ENCODE assay signal across 13 cellular contexts in the genomic region with DNA sequence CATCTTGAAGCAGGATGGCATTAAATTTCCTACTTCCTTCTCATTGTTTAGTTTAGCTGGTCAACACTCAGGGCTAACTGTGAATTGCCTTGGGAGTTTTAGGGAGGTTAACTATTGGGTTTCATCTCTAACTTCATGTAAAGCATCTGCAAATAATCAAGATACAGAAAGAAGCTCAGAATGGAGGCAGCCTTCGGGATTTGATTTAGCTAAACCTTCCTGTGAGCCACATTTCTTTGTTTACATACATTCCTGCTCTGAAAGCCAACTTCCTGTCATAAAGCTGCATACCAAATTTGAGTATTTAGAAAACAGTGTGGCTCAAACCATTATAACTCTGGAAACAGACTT.
DNase-seq lines count a peak whose midpoint lies in the region; ATAC-seq and TF ChIP-seq lines count a peak whose summit lies in the region.
"Had no signal": no experiment of that assay in that cellular context is flagged by ENCODE, and none has a peak within 500 bp of the region (broad histone marks: within the 10 kb centered on the region; RNA-seq: fewer than 3 reads in every experiment).

No MANE protein-coding gene starts in this region.

- no peak overlapping the region for H2AK5ac ChIP-seq in trophoblast cell (ENCODE audit: low read length)

- H2BK12ac ChIP-seq in trophoblast cell (ENCODE audit: low read length) = no peak overlapping the region

- H3K4me3 ChIP-seq in esophagus squamous epithelium (peak overlapping the region in 1 of 4 donors; percentile 7), trophoblast cell (ENCODE audit: low read depth, low read length) (no peak overlapping the region), body of pancreas (no peak overlapping the region)
- H3K4me3 ChIP-seq: MG63 had no signal

- no peak for TF ChIP-seq POLR2A in esophagus squamous epithelium (IDR thresholded peaks at IDR 0.05)
- no peak for TF ChIP-seq POLR2A in body of pancreas (IDR thresholded peaks at IDR 0.05)

- H3K9me3 ChIP-seq in esophagus squamous epithelium (peaks cover 0 to 10% (median 0%) of the 10 kb centered on the region in 3 donors), trophoblast cell (ENCODE audit: insufficient read depth, low read depth, low read length) (no peaks in the 10 kb centered on the region), body of pancreas (no peaks in the 10 kb centered on the region)
- H3K9me3 ChIP-seq: MG63 had no signal

- no peak overlapping the region for H2AFZ ChIP-seq in trophoblast cell (ENCODE audit: insufficient read depth, low read length, poor library complexity)

- H3K4ac ChIP-seq in trophoblast cell (ENCODE audit: low read depth, low read length) = no peak overlapping the region

- no peak overlapping the region for H3K14ac ChIP-seq in trophoblast cell (ENCODE audit: low read length)

- intact Hi-C loops in esophagus squamous epithelium (cut with DNase I) (no loop called here), body of pancreas (cut with DNase I) (no loop called here)

- H2BK120ac ChIP-seq in trophoblast cell (ENCODE audit: insufficient read depth, low read length, poor library complexity) = no peak overlapping the region

- H4K91ac ChIP-seq in trophoblast cell (ENCODE audit: low read depth, low read length) = no peak overlapping the region

- H3K36me3 ChIP-seq in esophagus squamous epithelium (no peaks in the 10 kb centered on the region), trophoblast cell (ENCODE audit: control insufficient read depth in 1 of 2, insufficient read depth in 2 of 2, low read length in 2 of 2) (no peaks in the 10 kb centered on the region), body of pancreas (replicated peaks in 1 of 2; ENCODE audit: insufficient read depth in 1 of 2, low read depth in 2 of 2) (no peaks in the 10 kb centered on the region)
- H3K36me3 ChIP-seq: MG63 had no signal

- no peak overlapping the region for H3K4me2 ChIP-seq in trophoblast cell (ENCODE audit: low read length)

- no peak overlapping the region for H3K9ac ChIP-seq in trophoblast cell (ENCODE audit: low read length)

- no peak overlapping the region for H3K23ac ChIP-seq in trophoblast cell (ENCODE audit: low read length)

- H3K18ac ChIP-seq in trophoblast cell (ENCODE audit: low read length) = no peak overlapping the region

- WGBS in esophagus squamous epithelium, 2 donors = 0% methylated on average over 1 of the region's 1 CpG
- no CpG with 5 or more reads among the region's 1 CpG for WGBS in trophoblast cell (ENCODE audit: extremely low coverage, insufficient coverage, insufficient read length)
- 0 to 3% methylated on average over 1 of the region's 1 CpG for WGBS in body of pancreas, 2 donors

- ATAC-seq in body of pancreas (no peak), omental fat pad (ENCODE audit: low FRiP score) (no peak)

- H2BK5ac ChIP-seq in trophoblast cell (ENCODE audit: low read depth, low read length, poor library complexity) = no peak overlapping the region

- peak overlapping the region; percentile 9 to 82 (median 60) for H3K27ac ChIP-seq in esophagus squamous epithelium
- peak overlapping the region; percentile 52 for H3K27ac ChIP-seq in trophoblast cell (ENCODE audit: low read depth, low read length)
- H3K27ac ChIP-seq in body of pancreas = no peak overlapping the region

- H4K12ac ChIP-seq in trophoblast cell (ENCODE audit: low read depth, low read length) = no peak overlapping the region

- H3K27me3 ChIP-seq in esophagus squamous epithelium (no peaks in the 10 kb centered on the region), trophoblast cell (ENCODE audit: insufficient read depth, low read length) (no peaks in the 10 kb centered on the region), body of pancreas (no peaks in the 10 kb centered on the region)
- H3K27me3 ChIP-seq: MG63 had no signal

- TF ChIP-seq CTCF in esophagus squamous epithelium (IDR thresholded peaks at IDR 0.05) (no peak), body of pancreas (IDR thresholded peaks at IDR 0.05) (no peak), omental fat pad (IDR thresholded peaks at IDR 0.05) (no peak)

- peaks cover 2% of the 10 kb centered on the region for H3K79me1 ChIP-seq in trophoblast cell (ENCODE audit: low read length)

- no peaks in the 10 kb centered on the region for H3K79me2 ChIP-seq in trophoblast cell (ENCODE audit: control insufficient read depth, insufficient read depth, low read length, poor library complexity)

- peaks cover 0 to 16% (median 0%) of the 10 kb centered on the region in 3 donors for H3K4me1 ChIP-seq in esophagus squamous epithelium
- peaks cover 2 to 4% of the 10 kb centered on the region in 2 experiments for H3K4me1 ChIP-seq in trophoblast cell (ENCODE audit: control insufficient read depth in 1 of 2, insufficient read depth in 2 of 2, low read length in 2 of 2)
- H3K4me1 ChIP-seq in body of pancreas = no peaks in the 10 kb centered on the region

- H4K8ac ChIP-seq in trophoblast cell (ENCODE audit: low read depth, low read length) = no peak overlapping the region

- DNase-seq in EH (ENCODE audit: low read depth) (peak; percentile 98), NCI-H69 (lab: John Stamatoyannopoulos, UW) (peak; percentile 40), esophagus squamous epithelium (lab: John Stamatoyannopoulos, UW) (no peak), trophoblast cell (no peak), body of pancreas (no peak), omental fat pad (ENCODE audit: low spot score) (no peak), NCI-H2171 treated with DMSO at 0.1 percent for 48 hours (lab: John Stamatoyannopoulos, UW) (no peak), NCI-H128 (lab: John Stamatoyannopoulos, UW; ENCODE audit: unreplicated experiment) (no peak)
- DNase-seq: activated CD4-positive, CD25-positive, alpha-beta regulatory T cell treated with anti-CD3 and anti-CD28 coated beads, Interleukin-2, amount 50 U/mL, for 72 hours; activated naive CD4-positive, alpha-beta T cell treated with anti-CD3 and anti-CD28 coated beads, Interleukin-2, amount 50 U/mL, for 16 hours; MG63; RPMI8226; stimulated activated CD4-positive, alpha-beta T cell treated with anti-CD3 and anti-CD28 coated beads, Interleukin-4, amount 100 ng/mL, for 4 hours had no signal

Comparison
In these comparisons a context has a peak if more than half of its experiments do, and no peak if none do; other contexts are left out.
1. DNase-seq: peak in EH (single experiment) and NCI-H69 (single experiment); none in esophagus squamous epithelium (single experiment), trophoblast cell (0 of 2), body of pancreas (0 of 4), omental fat pad (single experiment), NCI-H2171 treated with DMSO at 0.1 percent for 48 hours (single experiment) and NCI-H128 (single experiment).
2. H3K27ac ChIP-seq: peak in esophagus squamous epithelium (4 of 4) and trophoblast cell (single experiment); none in body of pancreas (0 of 4).